In the genomic region with DNA sequence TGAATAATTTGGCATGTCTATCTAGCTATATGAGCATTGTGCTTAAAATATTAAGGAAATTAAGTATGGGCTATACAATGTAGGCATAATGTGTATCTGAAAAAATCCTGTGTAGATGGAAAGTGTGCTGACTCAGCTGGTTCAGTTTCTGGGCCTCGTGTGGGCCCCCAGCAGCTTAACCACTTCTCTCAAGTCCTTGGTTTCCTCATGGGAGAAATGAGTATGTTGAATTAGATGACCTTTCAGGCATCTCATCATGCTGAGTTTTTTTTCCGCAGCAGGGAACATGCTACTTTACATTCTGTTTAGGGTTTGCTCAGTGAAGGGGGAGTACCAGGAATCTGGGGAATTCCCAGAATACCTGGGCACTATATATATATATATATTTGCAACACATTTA, we compare ENCODE assay signal across 10 cellular contexts. TPM values are rescaled to one million over a fixed set of nuclear protein-coding genes. Genes with fewer than 3 reads are reported as not detected.
DNase-seq lines count a peak whose midpoint lies in the region; ATAC-seq and TF ChIP-seq lines count a peak whose summit lies in the region.
"Had no signal": no experiment of that assay in that cellular context is flagged by ENCODE, and none has a peak within 500 bp of the region (broad histone marks: within the 10 kb centered on the region; RNA-seq: fewer than 3 reads in every experiment).

No MANE protein-coding gene starts in this region.

- H3K27me3 ChIP-seq in GM06990 (replicated peaks; ENCODE audit: control insufficient read depth, insufficient read depth, low read length), result no peaks in the 10 kb centered on the region

- peaks cover 11% of the 10 kb centered on the region for H3K36me3 ChIP-seq in GM06990 (ENCODE audit: control insufficient read depth, insufficient read depth, low read length)

- peak overlapping the region; percentile 95 for H3K27ac Mint-ChIP-seq in activated naive CD8-positive, alpha-beta T cell treated with anti-CD3 and anti-CD28 coated beads for 36 hours

- DNase-seq in GM06990 (ENCODE audit: extremely low read depth, insufficient read length), result peak; percentile 57
- DNase-seq in activated naive CD8-positive, alpha-beta T cell treated with anti-CD3 and anti-CD28 coated beads for 36 hours, result peak; percentile 72
- DNase-seq in NCI-H1092 (lab: John Stamatoyannopoulos, UW), result no peak
- DNase-seq in T1000 (lab: John Stamatoyannopoulos, UW), result no peak
- no peak for DNase-seq in NCI-H524 treated with DMSO at 0.1 percent for 48 hours (lab: John Stamatoyannopoulos, UW)
- DNase-seq in C1 segment of cervical spinal cord (lab: John Stamatoyannopoulos, UW), result no peak

- peak; percentile 47 for ATAC-seq in GM21367 (IDR thresholded peaks at IDR 0.05; ENCODE audit: unreplicated experiment)
- peak; percentile 54 for ATAC-seq in HG03558 (IDR thresholded peaks at IDR 0.05; ENCODE audit: extremely low read depth, unreplicated experiment)

- H3K4me3 Mint-ChIP-seq in activated naive CD8-positive, alpha-beta T cell treated with anti-CD3 and anti-CD28 coated beads for 36 hours, result peak overlapping the region; percentile 74

- peaks cover 80% of the 10 kb centered on the region for H3K36me3 Mint-ChIP-seq in activated naive CD8-positive, alpha-beta T cell treated with anti-CD3 and anti-CD28 coated beads for 36 hours

- peaks cover 88% of the 10 kb centered on the region for H3K4me1 Mint-ChIP-seq in activated naive CD8-positive, alpha-beta T cell treated with anti-CD3 and anti-CD28 coated beads for 36 hours

- TF ChIP-seq CTCF in GM06990 (IDR thresholded peaks at IDR 0.05; ENCODE audit: insufficient read depth, low read length, poor library complexity, severe bottlenecking), result no peak

- H3K27me3 Mint-ChIP-seq in activated naive CD8-positive, alpha-beta T cell treated with anti-CD3 and anti-CD28 coated beads for 36 hours, result peaks cover 3% of the 10 kb centered on the region

- H3K9me3 Mint-ChIP-seq in activated naive CD8-positive, alpha-beta T cell treated with anti-CD3 and anti-CD28 coated beads for 36 hours, result peaks cover 2% of the 10 kb centered on the region

- H3K4me3 ChIP-seq in GM06990 (replicated peaks; ENCODE audit: low read depth, low read length), result no peak overlapping the region; the same call in 1 of the 2 replicates

RNA-seq across cellular contexts. Expression of a gene that starts 30.5 kb away (rescaled TPM):
- 100 to 1,000 TPM; 112 to 114 TPM for total RNA-seq in activated naive CD8-positive, alpha-beta T cell treated with anti-CD3 and anti-CD28 coated beads for 36 hours
- total RNA-seq: pulmonary artery endothelial cell, SK-MEL-5 had no signal

Comparison
In these comparisons a context has a peak if more than half of its experiments do, and no peak if none do; other contexts are left out.
1. DNase-seq: peak in GM06990 (single experiment) and activated naive CD8-positive, alpha-beta T cell treated with anti-CD3 and anti-CD28 coated beads for 36 hours (single experiment); none in NCI-H1092 (single experiment), T1000 (single experiment), NCI-H524 treated with DMSO at 0.1 percent for 48 hours (single experiment) and C1 segment of cervical spinal cord (0 of 14).